In the genomic region with DNA sequence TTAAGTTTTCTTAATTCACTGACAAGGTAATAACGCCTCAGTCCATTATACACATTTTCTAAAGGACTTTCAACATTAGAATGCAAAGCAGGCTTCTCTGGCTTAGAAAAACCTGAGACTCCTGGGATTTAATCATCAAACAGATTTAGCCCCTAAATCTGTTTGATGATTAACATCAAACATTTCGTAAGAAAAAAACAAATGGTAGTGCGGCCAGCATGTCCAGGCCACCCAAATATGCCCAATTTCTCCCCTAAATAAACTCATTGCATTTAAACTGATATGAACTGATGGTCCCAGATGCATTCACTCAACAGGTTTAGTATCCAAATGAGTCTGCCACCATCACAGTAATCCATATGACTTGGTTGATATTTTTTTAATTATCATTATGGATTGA, we compare ENCODE assay signal across 2 cellular contexts.
TF ChIP-seq lines count a peak whose summit lies in the region.

No MANE protein-coding gene starts in this region.

TF ChIP-seq in liver, 16 proteins besides CTCF, POLR2A, EP300 and RAD21:
- TF ChIP-seq TAF1 (conservative IDR thresholded peaks at IDR 0.05) (no peak), NR2F2 (IDR thresholded peaks at IDR 0.05) (no peak), HNF4G (IDR thresholded peaks at IDR 0.05) (no peak), HNF4A (conservative IDR thresholded peaks at IDR 0.05) (no peak), RXRA (IDR thresholded peaks at IDR 0.05) (peak in 1 of 2 donors; percentile 10), GABPA (IDR thresholded peaks at IDR 0.05 in 1 of 2, conservative IDR thresholded peaks at IDR 0.05 in 1 of 2) (no peak), JUND (IDR thresholded peaks at IDR 0.05) (no peak), EGR1 (IDR thresholded peaks at IDR 0.05; ENCODE audit: low read depth in 2 of 2) (no peak), FOXA1 (IDR thresholded peaks at IDR 0.05) (no peak), YY1 (IDR thresholded peaks at IDR 0.05) (peak; percentile 54)
- TF ChIP-seq, protein P1, sequence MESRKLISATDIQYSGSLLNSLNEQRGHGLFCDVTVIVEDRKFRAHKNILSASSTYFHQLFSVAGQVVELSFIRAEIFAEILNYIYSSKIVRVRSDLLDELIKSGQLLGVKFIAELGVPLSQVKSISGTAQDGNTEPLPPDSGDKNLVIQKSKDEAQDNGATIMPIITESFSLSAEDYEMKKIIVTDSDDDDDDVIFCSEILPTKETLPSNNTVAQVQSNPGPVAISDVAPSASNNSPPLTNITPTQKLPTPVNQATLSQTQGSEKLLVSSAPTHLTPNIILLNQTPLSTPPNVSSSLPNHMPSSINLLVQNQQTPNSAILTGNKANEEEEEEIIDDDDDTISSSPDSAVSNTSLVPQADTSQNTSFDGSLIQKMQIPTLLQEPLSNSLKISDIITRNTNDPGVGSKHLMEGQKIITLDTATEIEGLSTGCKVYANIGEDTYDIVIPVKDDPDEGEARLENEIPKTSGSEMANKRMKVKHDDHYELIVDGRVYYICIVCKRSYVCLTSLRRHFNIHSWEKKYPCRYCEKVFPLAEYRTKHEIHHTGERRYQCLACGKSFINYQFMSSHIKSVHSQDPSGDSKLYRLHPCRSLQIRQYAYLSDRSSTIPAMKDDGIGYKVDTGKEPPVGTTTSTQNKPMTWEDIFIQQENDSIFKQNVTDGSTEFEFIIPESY (IDR thresholded peaks at IDR 0.05): no peak
- TF ChIP-seq, protein P2, sequence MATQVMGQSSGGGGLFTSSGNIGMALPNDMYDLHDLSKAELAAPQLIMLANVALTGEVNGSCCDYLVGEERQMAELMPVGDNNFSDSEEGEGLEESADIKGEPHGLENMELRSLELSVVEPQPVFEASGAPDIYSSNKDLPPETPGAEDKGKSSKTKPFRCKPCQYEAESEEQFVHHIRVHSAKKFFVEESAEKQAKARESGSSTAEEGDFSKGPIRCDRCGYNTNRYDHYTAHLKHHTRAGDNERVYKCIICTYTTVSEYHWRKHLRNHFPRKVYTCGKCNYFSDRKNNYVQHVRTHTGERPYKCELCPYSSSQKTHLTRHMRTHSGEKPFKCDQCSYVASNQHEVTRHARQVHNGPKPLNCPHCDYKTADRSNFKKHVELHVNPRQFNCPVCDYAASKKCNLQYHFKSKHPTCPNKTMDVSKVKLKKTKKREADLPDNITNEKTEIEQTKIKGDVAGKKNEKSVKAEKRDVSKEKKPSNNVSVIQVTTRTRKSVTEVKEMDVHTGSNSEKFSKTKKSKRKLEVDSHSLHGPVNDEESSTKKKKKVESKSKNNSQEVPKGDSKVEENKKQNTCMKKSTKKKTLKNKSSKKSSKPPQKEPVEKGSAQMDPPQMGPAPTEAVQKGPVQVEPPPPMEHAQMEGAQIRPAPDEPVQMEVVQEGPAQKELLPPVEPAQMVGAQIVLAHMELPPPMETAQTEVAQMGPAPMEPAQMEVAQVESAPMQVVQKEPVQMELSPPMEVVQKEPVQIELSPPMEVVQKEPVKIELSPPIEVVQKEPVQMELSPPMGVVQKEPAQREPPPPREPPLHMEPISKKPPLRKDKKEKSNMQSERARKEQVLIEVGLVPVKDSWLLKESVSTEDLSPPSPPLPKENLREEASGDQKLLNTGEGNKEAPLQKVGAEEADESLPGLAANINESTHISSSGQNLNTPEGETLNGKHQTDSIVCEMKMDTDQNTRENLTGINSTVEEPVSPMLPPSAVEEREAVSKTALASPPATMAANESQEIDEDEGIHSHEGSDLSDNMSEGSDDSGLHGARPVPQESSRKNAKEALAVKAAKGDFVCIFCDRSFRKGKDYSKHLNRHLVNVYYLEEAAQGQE (IDR thresholded peaks at IDR 0.05): no peak

TF ChIP-seq in HepG2, 621 proteins besides CTCF, POLR2A, EP300 and RAD21:
- TF ChIP-seq ZIK1 (CRISPR knock-in tag; IDR thresholded peaks at IDR 0.05; ENCODE audit: borderline replicate concordance, low read depth) (no peak), HDAC2 (CRISPR knock-in tag; IDR thresholded peaks at IDR 0.05) (no peak), REL (CRISPR knock-in tag; conservative IDR thresholded peaks at IDR 0.05) (no peak), ZNF367 (CRISPR knock-in tag; IDR thresholded peaks at IDR 0.05; ENCODE audit: borderline replicate concordance) (no peak), ZBTB7A (CRISPR knock-in tag; IDR thresholded peaks at IDR 0.05) (no peak)
- TF ChIP-seq, protein P3, sequence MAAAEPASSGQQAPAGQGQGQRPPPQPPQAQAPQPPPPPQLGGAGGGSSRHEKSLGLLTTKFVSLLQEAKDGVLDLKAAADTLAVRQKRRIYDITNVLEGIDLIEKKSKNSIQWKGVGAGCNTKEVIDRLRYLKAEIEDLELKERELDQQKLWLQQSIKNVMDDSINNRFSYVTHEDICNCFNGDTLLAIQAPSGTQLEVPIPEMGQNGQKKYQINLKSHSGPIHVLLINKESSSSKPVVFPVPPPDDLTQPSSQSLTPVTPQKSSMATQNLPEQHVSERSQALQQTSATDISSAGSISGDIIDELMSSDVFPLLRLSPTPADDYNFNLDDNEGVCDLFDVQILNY (CRISPR knock-in tag; conservative IDR thresholded peaks at IDR 0.05): no peak
TF ChIP-seq in HepG2: peak in this region for 0.
